8 cellular contexts compared by ENCODE assay signal in the genomic region with DNA sequence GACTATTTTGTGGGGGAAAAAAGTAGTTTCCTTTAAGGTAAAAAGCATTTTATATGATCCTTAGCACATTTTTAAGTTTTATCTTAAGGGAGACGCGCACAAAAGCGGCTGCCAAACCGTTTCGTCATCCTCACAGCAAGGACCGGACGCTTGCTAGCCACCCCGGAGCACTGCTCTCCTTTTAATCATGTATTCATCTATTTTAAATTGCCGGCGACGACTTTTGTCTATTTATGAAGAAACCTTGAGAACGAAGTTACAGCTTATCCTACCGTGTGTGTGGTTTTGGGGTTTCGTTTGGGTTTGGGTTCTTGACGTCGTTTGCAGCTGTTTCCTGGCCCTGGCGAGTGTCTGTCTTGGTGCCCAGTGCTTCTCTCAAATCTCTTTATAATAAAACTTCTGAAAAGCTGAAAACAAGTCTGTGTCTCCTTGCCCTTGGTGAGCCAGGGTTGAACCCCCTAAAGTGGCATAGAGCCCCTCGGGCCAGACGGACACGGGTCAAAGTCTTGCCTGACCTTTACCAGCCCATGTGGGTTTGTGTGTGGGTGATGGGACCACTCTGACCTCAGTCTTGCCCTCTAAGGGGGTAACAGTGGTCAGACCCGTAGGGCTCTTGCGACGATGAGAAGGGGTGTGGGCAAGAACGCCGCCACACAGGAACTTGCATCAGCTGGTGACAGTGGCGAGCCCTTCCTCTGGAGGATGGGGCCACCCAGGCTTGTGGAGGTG.
A peak's percentile ranks its signal among the peaks of the same experiment; 100 is the strongest.
DNase-seq lines count a peak whose midpoint lies in the region; ATAC-seq and TF ChIP-seq lines count a peak whose summit lies in the region.

No MANE protein-coding gene starts in this region.

- peak; percentile 52 for DNase-seq in right atrium auricular region (ENCODE audit: low spot score)
- DNase-seq in Right ventricle myocardium inferior (ENCODE audit: missing footprints), result no peak
- no peak for DNase-seq in colonic mucosa
- peak; percentile 29 to 35 for DNase-seq in stimulated activated CD8-positive, alpha-beta memory T cell treated with anti-CD3 and anti-CD28 coated beads, Interleukin-7, amount 100 ng/mL, for 4 hours (ENCODE audit: low read depth in 2 of 2)
- no peak for DNase-seq in cerebellar cortex (ENCODE audit: low spot score)
- no peak for DNase-seq in sigmoid colon

- H3K27ac Mint-ChIP-seq in T-helper 1 cell treated with Interleukin-12 subunit alpha and Interleukin-12 subunit beta and Interleukin-4 antibody, amounts not matched to agents 30 μg/mL and 1 μg/mL, for 36 hours, result peak overlapping the region; percentile 97

- H3K4me1 Mint-ChIP-seq in T-helper 1 cell treated with Interleukin-12 subunit alpha and Interleukin-12 subunit beta and Interleukin-4 antibody, amounts not matched to agents 30 μg/mL and 1 μg/mL, for 36 hours (ENCODE audit: low read depth), result peaks cover 58% of the 10 kb centered on the region

- TF ChIP-seq CTCF in right atrium auricular region (IDR thresholded peaks at IDR 0.05) (no peak), colonic mucosa (IDR thresholded peaks at IDR 0.05) (no peak), sigmoid colon (IDR thresholded peaks at IDR 0.05) (no peak)

- no peak overlapping the region for H3K27ac ChIP-seq in right atrium auricular region
- peak overlapping the region; percentile 27 for H3K27ac ChIP-seq in colonic mucosa
- no peak overlapping the region for H3K27ac ChIP-seq in sigmoid colon

- H3K27me3 ChIP-seq in right atrium auricular region (no peaks in the 10 kb centered on the region), colonic mucosa (no peaks in the 10 kb centered on the region), sigmoid colon (no peaks in the 10 kb centered on the region)

- H3K36me3 ChIP-seq in right atrium auricular region, result no peaks in the 10 kb centered on the region
- H3K36me3 ChIP-seq in colonic mucosa, result no peaks in the 10 kb centered on the region
- H3K36me3 ChIP-seq in sigmoid colon, result no peaks in the 10 kb centered on the region

- H3K9me3 Mint-ChIP-seq in T-helper 1 cell treated with Interleukin-12 subunit alpha and Interleukin-12 subunit beta and Interleukin-4 antibody, amounts not matched to agents 30 μg/mL and 1 μg/mL, for 36 hours, result no peaks in the 10 kb centered on the region

- peak overlapping the region in 1 of 2 donors; percentile 19 for H3K9ac ChIP-seq in colonic mucosa (ENCODE audit: low read depth in 2 of 2, low read length in 2 of 2)

- WGBS in sigmoid colon, 2 donors, result 53 to 85% methylated on average over 26 of the region's 26 CpGs

- ATAC-seq in Right ventricle myocardium inferior (no peak), HG02840 (IDR thresholded peaks at IDR 0.05; ENCODE audit: low FRiP score, unreplicated experiment) (no peak)

- TF ChIP-seq EP300 in sigmoid colon (IDR thresholded peaks at IDR 0.05), result no peak

- TF ChIP-seq POLR2A in sigmoid colon (IDR thresholded peaks at IDR 0.05), result no peak

- peaks cover 4% of the 10 kb centered on the region for H3K27me3 Mint-ChIP-seq in T-helper 1 cell treated with Interleukin-12 subunit alpha and Interleukin-12 subunit beta and Interleukin-4 antibody, amounts not matched to agents 30 μg/mL and 1 μg/mL, for 36 hours (ENCODE audit: low read depth)

- peaks cover 2% of the 10 kb centered on the region for H3K36me3 Mint-ChIP-seq in T-helper 1 cell treated with Interleukin-12 subunit alpha and Interleukin-12 subunit beta and Interleukin-4 antibody, amounts not matched to agents 30 μg/mL and 1 μg/mL, for 36 hours (ENCODE audit: low read depth)

- H3K9me3 ChIP-seq in right atrium auricular region, result no peaks in the 10 kb centered on the region
- H3K9me3 ChIP-seq in colonic mucosa, result no peaks in the 10 kb centered on the region
- no peaks in the 10 kb centered on the region for H3K9me3 ChIP-seq in sigmoid colon

- intact Hi-C loops in Right ventricle myocardium inferior (cut with DNase I), result no loop called here
- intact Hi-C loops in colonic mucosa (cut with DNase I), result no loop called here
- intact Hi-C loops in sigmoid colon (cut with DNase I), result no loop called here

- H3K4me3 ChIP-seq in right atrium auricular region, result no peak overlapping the region
- no peak overlapping the region for H3K4me3 ChIP-seq in colonic mucosa
- H3K4me3 ChIP-seq in sigmoid colon, result no peak overlapping the region

- peak overlapping the region; percentile 79 for H3K4me3 Mint-ChIP-seq in T-helper 1 cell treated with Interleukin-12 subunit alpha and Interleukin-12 subunit beta and Interleukin-4 antibody, amounts not matched to agents 30 μg/mL and 1 μg/mL, for 36 hours

- H3K4me1 ChIP-seq in right atrium auricular region, result no peaks in the 10 kb centered on the region
- no peaks in the 10 kb centered on the region for H3K4me1 ChIP-seq in colonic mucosa
- peaks cover 0 to 2% (median 1%) of the 10 kb centered on the region in 4 donors for H3K4me1 ChIP-seq in sigmoid colon

Comparison
In these comparisons a context has a peak if more than half of its experiments do, and no peak if none do; other contexts are left out.
1. DNase-seq: peak in right atrium auricular region (single experiment) and stimulated activated CD8-positive, alpha-beta memory T cell treated with anti-CD3 and anti-CD28 coated beads, Interleukin-7, amount 100 ng/mL, for 4 hours (2 of 2); none in Right ventricle myocardium inferior (single experiment), colonic mucosa (single experiment), cerebellar cortex (single experiment) and sigmoid colon (single experiment).